Comparison of ENCODE assay signal across 10 cellular contexts in the genomic region with DNA sequence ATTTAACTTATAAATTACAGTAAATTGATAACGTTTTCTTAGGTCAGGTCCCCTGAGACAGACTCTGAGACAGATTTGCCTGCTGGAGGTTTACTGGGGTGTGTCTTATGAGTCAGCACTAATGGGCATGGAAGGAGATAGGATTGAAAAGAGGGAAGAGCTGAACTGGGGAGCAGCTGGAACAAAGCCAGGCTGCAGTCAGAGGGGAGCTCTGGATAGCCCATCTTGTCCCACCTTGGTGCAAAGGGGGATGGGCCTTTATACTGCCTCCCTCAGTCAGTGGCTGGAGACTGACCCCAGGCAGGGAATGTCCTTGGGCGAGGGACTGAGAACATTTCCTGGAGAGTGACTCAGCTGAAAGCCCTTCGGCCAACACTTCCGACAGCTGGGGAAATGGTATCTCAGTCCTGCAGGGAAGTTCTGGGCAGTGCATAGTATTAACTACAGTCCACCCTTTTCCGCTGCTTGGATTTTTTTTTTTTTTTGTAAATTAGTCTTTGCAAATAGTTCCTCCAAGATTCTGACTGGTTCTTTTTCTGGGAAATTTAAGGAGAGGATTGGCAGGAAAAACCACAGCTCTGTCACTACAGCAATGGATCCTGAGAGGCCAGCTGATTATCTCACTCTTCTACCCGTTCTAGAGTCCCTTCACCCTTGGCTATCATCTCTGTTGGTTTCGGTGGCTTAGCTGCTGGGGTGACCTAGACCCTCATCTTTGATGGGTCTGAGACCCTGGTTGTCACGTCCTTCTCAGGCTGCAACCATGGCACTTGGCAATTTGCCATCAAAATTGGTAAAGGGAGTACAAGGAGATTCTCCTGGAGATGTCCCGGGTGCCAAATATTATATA. TPM values are rescaled to one million over a fixed set of nuclear protein-coding genes. Genes with fewer than 3 reads are reported as not detected.
DNase-seq lines count a peak whose midpoint lies in the region; ATAC-seq and TF ChIP-seq lines count a peak whose summit lies in the region.
"Had no signal": no experiment of that assay in that cellular context is flagged by ENCODE, and none has a peak within 500 bp of the region (broad histone marks: within the 10 kb centered on the region; RNA-seq: fewer than 3 reads in every experiment).

No MANE protein-coding gene starts in this region.

- H4K8ac ChIP-seq in neuronal stem cell (ENCODE audit: low read depth, low read length) = no peak overlapping the region

- peaks cover 12% of the 10 kb centered on the region for H3K4me1 Mint-ChIP-seq in Caco-2 (ENCODE audit: low read depth, unreplicated experiment)

- POLR2A ChIA-PET in Caco-2 (lab: Charles Lee) = no interaction called here

- H3K36me3 Mint-ChIP-seq in Caco-2 (ENCODE audit: insufficient read depth, unreplicated experiment) = no peaks in the 10 kb centered on the region

- H2BK12ac ChIP-seq in neuronal stem cell (ENCODE audit: low read length) = no peak overlapping the region

- H2BK120ac ChIP-seq in neuronal stem cell (ENCODE audit: low read depth, low read length) = no peak overlapping the region

- no peak overlapping the region for H3K4ac ChIP-seq in neuronal stem cell (ENCODE audit: low read length)

- no peak overlapping the region for H4K91ac ChIP-seq in neuronal stem cell (ENCODE audit: low read depth, low read length, poor library complexity)

- ATAC-seq in GM19467 (IDR thresholded peaks at IDR 0.05; ENCODE audit: unreplicated experiment) (no peak), GM19328 (IDR thresholded peaks at IDR 0.05; ENCODE audit: unreplicated experiment) (no peak)
- ATAC-seq: GM12878 had no signal

- no peak overlapping the region for H2AK5ac ChIP-seq in neuronal stem cell (ENCODE audit: low read depth, low read length)

- no peak overlapping the region for H3K4me3 Mint-ChIP-seq in Caco-2 (ENCODE audit: unreplicated experiment)

- H3K27ac ChIP-seq in neuronal stem cell (replicated peaks; ENCODE audit: low read length) = no peak overlapping the region

- H3K9me3 ChIP-seq in Caco-2 = no peaks in the 10 kb centered on the region
- no peaks in the 10 kb centered on the region for H3K9me3 ChIP-seq in neuronal stem cell (replicated peaks in 1 of 2; ENCODE audit: control insufficient read depth in 2 of 2, insufficient read depth in 1 of 2, low read depth in 1 of 2, low read length in 2 of 2)

- WGBS in neuronal stem cell (ENCODE audit: extremely low coverage in 2 of 2, insufficient read length in 2 of 2, insufficient replicate concordance in 1 of 2), 2 donors = no CpG with 5 or more reads among the region's 9 CpGs

- DNase-seq in Caco-2 = peak; percentile 32 to 67
- peak; percentile 93 for DNase-seq in RPMI7951 (ENCODE audit: low read depth)
- peak; percentile 95 for DNase-seq in fibroblast of pulmonary artery (ENCODE audit: low read depth)
- no peak for DNase-seq in neuronal stem cell (ENCODE audit: low spot score)
- no peak for DNase-seq in KBM-7
- no peak for DNase-seq in NCI-H1048 (lab: John Stamatoyannopoulos, UW)
- DNase-seq: T-helper 1 cell had no signal

- H3K18ac ChIP-seq in neuronal stem cell (ENCODE audit: low read length) = no peak overlapping the region

- in situ Hi-C loops in KBM-7 (cut with MboI; ENCODE audit: low pct_unique_long_range_greater_than_20kb, low sequenced_read_pairs) = no loop called here

- peak overlapping the region; percentile 69 for H3K27ac Mint-ChIP-seq in Caco-2 (ENCODE audit: unreplicated experiment)

- H3K27me3 ChIP-seq in Caco-2 (replicated peaks; ENCODE audit: control insufficient read depth, insufficient read depth, low read length) (no peaks in the 10 kb centered on the region), neuronal stem cell (ENCODE audit: control insufficient read depth in 3 of 3, insufficient read depth in 3 of 3, low read depth in 1 of 3, low read length in 3 of 3) (no peaks in the 10 kb centered on the region)

- CTCF ChIA-PET in Caco-2 (lab: Charles Lee) = interaction anchor here (0.6 to 0.7 kb wide), 2 partner anchors 807 to 949 kb away, joined by 3 to 4 read pairs; partner anchors contain the start of gene PARP1

- H2AFZ ChIP-seq in neuronal stem cell (ENCODE audit: low read length) = peak overlapping the region; percentile 76

- H3K79me1 ChIP-seq in neuronal stem cell (ENCODE audit: low read depth, low read length) = peaks cover 2% of the 10 kb centered on the region

- intact Hi-C loops in Caco-2 (cut with micrococcal nuclease; ENCODE audit: unreplicated experiment) = no loop called here

- H3K23ac ChIP-seq in neuronal stem cell (ENCODE audit: low read depth, low read length, poor library complexity) = no peak overlapping the region

- no peaks in the 10 kb centered on the region for H3K36me3 ChIP-seq in Caco-2 (ENCODE audit: control insufficient read depth, insufficient read depth, low read length)
- H3K36me3 ChIP-seq in neuronal stem cell (replicated peaks in 1 of 2; ENCODE audit: control insufficient read depth in 2 of 2, insufficient read depth in 2 of 2, low read length in 2 of 2) = no peaks in the 10 kb centered on the region

- H3K4me1 ChIP-seq in Caco-2 = peaks cover 17% of the 10 kb centered on the region
- H3K4me1 ChIP-seq in neuronal stem cell (ENCODE audit: control insufficient read depth in 2 of 2, insufficient read depth in 1 of 2, low read depth in 1 of 2, low read length in 2 of 2) = peaks cover 4 to 5% of the 10 kb centered on the region in 2 donors

- H2BK15ac ChIP-seq in neuronal stem cell (ENCODE audit: low read length) = no peak overlapping the region

- no peak overlapping the region for H2BK5ac ChIP-seq in neuronal stem cell (ENCODE audit: low read length)

- H3K4me3 ChIP-seq in Caco-2 (ENCODE audit: low read depth, low read length) (no peak overlapping the region; the same call in 1 of the 2 replicates), fibroblast of pulmonary artery (replicated peaks; ENCODE audit: low read depth, low read length) (peak overlapping the region; percentile 8), neuronal stem cell (ENCODE audit: low read length in 2 of 2) (no peak overlapping the region)
- H3K4me3 ChIP-seq: GM12878 had no signal

- TF ChIP-seq CTCF in Caco-2 (IDR thresholded peaks at IDR 0.05; ENCODE audit: insufficient read depth in 1 of 2, low read depth in 1 of 2, low read length in 1 of 2, severe bottlenecking in 1 of 2, unreplicated experiment in 1 of 2) (no peak), fibroblast of pulmonary artery (IDR thresholded peaks at IDR 0.05; ENCODE audit: low read length, missing control alignments) (no peak)

- no peaks in the 10 kb centered on the region for H3K9me3 Mint-ChIP-seq in Caco-2 (ENCODE audit: unreplicated experiment)

- no peak overlapping the region for H3K14ac ChIP-seq in neuronal stem cell (ENCODE audit: low read length)

- H3K4me2 ChIP-seq in neuronal stem cell (ENCODE audit: insufficient read depth, low read length, poor library complexity, severe bottlenecking) = no peak overlapping the region

- BruUV-seq in Caco-2 (replicated peaks; lab: Mats Ljungman, UMichigan) = no TSS peak

- H3K27me3 Mint-ChIP-seq in Caco-2 (ENCODE audit: insufficient read depth, unreplicated experiment) = no peaks in the 10 kb centered on the region

- H3K9ac ChIP-seq in neuronal stem cell (ENCODE audit: low read depth, low read length, poor library complexity) = no peak overlapping the region

RNA-seq across cellular contexts. Expression of gene CDC42BPA, which starts 39.2 kb away (rescaled TPM):
- total RNA-seq in Caco-2 (2022) = 38.3 and 39.8 TPM in 2 replicates
- total RNA-seq in RPMI7951 (2014; rRNA removed; shearing (Covaris generic)) = 24.2 and 25.8 TPM in 2 replicates
- 10.3 TPM for polyA plus RNA-seq in neuronal stem cell (2013, experiment 1 of 2)
- 10.3 TPM for polyA plus RNA-seq in neuronal stem cell (2013, experiment 2 of 2)

Comparison
In these comparisons a context has a peak if more than half of its experiments do, and no peak if none do; other contexts are left out.
1. DNase-seq: peak in Caco-2 (2 of 2), RPMI7951 (single experiment) and fibroblast of pulmonary artery (single experiment); none in neuronal stem cell (single experiment), KBM-7 (single experiment) and NCI-H1048 (single experiment).